16 cellular contexts compared by ENCODE assay signal in genomic region chr3:158847885-158848284, GRCh38.
"Had no signal": no experiment of that assay in that cellular context is flagged by ENCODE, and none has a peak within 500 bp of the region (broad histone marks: within the 10 kb centered on the region; RNA-seq: fewer than 3 reads in every experiment).

No MANE protein-coding gene starts in this region.

- H3K27ac ChIP-seq: ascending aorta, breast epithelium, left lung, pancreas, sigmoid colon, stomach, testis had no signal

- H3K4me3 ChIP-seq: ascending aorta, breast epithelium, left lung, pancreas, sigmoid colon, stomach, testis had no signal

- FAIRE-seq: kidney, pancreas, TTC549 had no signal

- DNase-seq: activated naive CD4-positive, alpha-beta T cell treated with anti-CD3 and anti-CD28 coated beads, Interleukin-2, amount 10 ng/mL, durations not matched to agents 7 days and 5 days; cerebellar nuclear complex; effector CD8-positive, alpha-beta T cell; glutamatergic neuron; kidney; left lung; mammary epithelial cell; pancreas; sigmoid colon; stimulated activated CD4-positive, alpha-beta T cell treated with anti-CD3 and anti-CD28 coated beads, Interleukin-12 subunit alpha, Interleukin-12 subunit beta, amount 100 ng/mL, for 4 hours; stimulated activated CD4-positive, alpha-beta T cell treated with anti-CD3 and anti-CD28 coated beads, Interleukin-2, amount 100 ng/mL, for 24 hours; stomach; testis had no signal

- H3K4me1 ChIP-seq: ascending aorta, breast epithelium, left lung, pancreas, sigmoid colon, testis had no signal

- ATAC-seq: left lung, pancreas had no signal

- H3K36me3 ChIP-seq: ascending aorta, breast epithelium, left lung, pancreas, sigmoid colon, stomach had no signal

- H3K9me3 ChIP-seq: ascending aorta, breast epithelium, left lung, pancreas, sigmoid colon, stomach, testis had no signal

- H3K27me3 ChIP-seq: ascending aorta, breast epithelium, left lung, pancreas, sigmoid colon, stomach, testis had no signal
